21 cellular contexts compared by ENCODE assay signal in the genomic region with DNA sequence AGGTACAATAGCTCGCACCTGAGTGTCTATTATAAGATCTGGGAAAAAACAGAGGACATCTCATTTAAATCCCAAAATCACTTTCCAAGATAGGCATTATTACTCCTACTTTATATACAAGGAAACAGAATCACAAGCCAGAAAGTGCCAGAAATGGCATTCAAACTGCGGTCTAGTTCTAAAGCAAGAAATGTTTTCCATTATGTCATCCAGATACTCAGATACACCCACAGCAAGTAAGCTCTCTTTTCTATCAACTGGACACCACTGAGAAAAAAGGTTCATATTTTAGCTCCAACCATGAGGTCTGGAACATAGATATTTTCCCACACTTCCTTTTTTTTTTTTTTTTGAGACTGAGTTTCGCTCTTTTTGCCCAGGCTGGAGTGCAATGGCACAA. TPM values are rescaled to one million over a fixed set of nuclear protein-coding genes. Genes with fewer than 3 reads are reported as not detected.
DNase-seq lines count a peak whose midpoint lies in the region; ATAC-seq, FAIRE-seq and TF ChIP-seq lines count a peak whose summit lies in the region.
"Had no signal": no experiment of that assay in that cellular context is flagged by ENCODE, and none has a peak within 500 bp of the region (broad histone marks: within the 10 kb centered on the region; RNA-seq: fewer than 3 reads in every experiment).

No MANE protein-coding gene starts in this region.

- TSS peak; percentile 7 for BruUV-seq in Caco-2 (replicated peaks; lab: Mats Ljungman, UMichigan)

- no peaks in the 10 kb centered on the region for H3K4me1 Mint-ChIP-seq in Caco-2 (ENCODE audit: low read depth, unreplicated experiment)
- peaks cover 27% of the 10 kb centered on the region for H3K4me1 Mint-ChIP-seq in activated T-helper 17 cell treated with anti-CD3 and anti-CD28 coated beads, Interleukin-2, amount 50 U/mL, for 72 hours
- H3K4me1 Mint-ChIP-seq in activated CD4-positive, alpha-beta memory T cell treated with anti-CD3 and anti-CD28 coated beads for 36 hours (ENCODE audit: low read depth) = peaks cover 46% of the 10 kb centered on the region
- H3K4me1 Mint-ChIP-seq: GM23338 had no signal

- ATAC-seq in GM19372 (IDR thresholded peaks at IDR 0.05; ENCODE audit: low read depth, unreplicated experiment) = peak; percentile 50
- ATAC-seq in activated T-helper 17 cell treated with anti-CD3 and anti-CD28 coated beads, Interleukin-2, amount 50 U/mL, for 72 hours (replicated peaks) = peak; percentile 40
- ATAC-seq: GM23338 had no signal

- TF ChIP-seq CTCF in Caco-2 (IDR thresholded peaks at IDR 0.05; ENCODE audit: insufficient read depth in 1 of 2, low read depth in 1 of 2, low read length in 1 of 2, severe bottlenecking in 1 of 2, unreplicated experiment in 1 of 2) (no peak), fibroblast of pulmonary artery (IDR thresholded peaks at IDR 0.05; ENCODE audit: low read length, missing control alignments) (no peak)

- H3K4me1 ChIP-seq in Caco-2 = no peaks in the 10 kb centered on the region
- H3K4me1 ChIP-seq: BE2C had no signal

- H3K4me3 ChIP-seq in Caco-2 (ENCODE audit: low read depth, low read length) (no peak overlapping the region), fibroblast of pulmonary artery (replicated peaks; ENCODE audit: low read depth, low read length) (no peak overlapping the region)
- H3K4me3 ChIP-seq: GM23338, right lobe of liver, testis had no signal

- CTCF ChIA-PET in Caco-2 (lab: Charles Lee) = no interaction called here
- CTCF ChIA-PET in activated CD4-positive, alpha-beta memory T cell treated with anti-CD3 and anti-CD28 coated beads for 36 hours (lab: Charles Lee) = interaction anchor here (0.8 kb wide), 1 partner anchor 41 kb away, joined by 3 read pairs; no protein-coding TSS in a partner anchor

- FAIRE-seq in RCC 7860 (lab: Jason Lieb, UNC) = no peak
- FAIRE-seq: islet of Langerhans had no signal

- intact Hi-C loops in Caco-2 (cut with micrococcal nuclease; ENCODE audit: unreplicated experiment) = no loop called here
- intact Hi-C loops in activated CD4-positive, alpha-beta memory T cell treated with anti-CD3 and anti-CD28 coated beads for 36 hours (cut with micrococcal nuclease) = no loop called here

- no peak overlapping the region for H3K27ac Mint-ChIP-seq in Caco-2 (ENCODE audit: unreplicated experiment)
- peak overlapping the region; percentile 48 for H3K27ac Mint-ChIP-seq in activated T-helper 17 cell treated with anti-CD3 and anti-CD28 coated beads, Interleukin-2, amount 50 U/mL, for 72 hours
- H3K27ac Mint-ChIP-seq in activated CD4-positive, alpha-beta memory T cell treated with anti-CD3 and anti-CD28 coated beads for 36 hours = no peak overlapping the region
- H3K27ac Mint-ChIP-seq: GM23338, memory B cell had no signal

- no peaks in the 10 kb centered on the region for H3K36me3 ChIP-seq in Caco-2 (ENCODE audit: control insufficient read depth, insufficient read depth, low read length)
- H3K36me3 ChIP-seq: neutrophil, right lobe of liver had no signal

- DNase-seq in Caco-2 (no peak), fibroblast of pulmonary artery (ENCODE audit: low read depth) (peak; percentile 46), NCI-H1105 treated with DMSO at 0.1 percent for 48 hours (lab: John Stamatoyannopoulos, UW) (no peak), RKO (ENCODE audit: low spot score) (no peak), RCC 7860 (ENCODE audit: low spot score) (no peak)
- DNase-seq in activated CD4-positive, alpha-beta memory T cell treated with anti-CD3 and anti-CD28 coated beads for 36 hours = no peak
- DNase-seq: activated CD8-positive, alpha-beta memory T cell treated with anti-CD3 and anti-CD28 coated beads, Interleukin-2, amount 50 U/mL, for 4 hours; BE2C; glutamatergic neuron; NCI-H187; NCI-H446 treated with DMSO at 0.1 percent for 48 hours; right lobe of liver; SK-N-SH; stimulated activated CD4-positive, alpha-beta T cell treated with anti-CD3 and anti-CD28 coated beads, Interleukin-2, amount 100 ng/mL, for 24 hours; testis had no signal

- H3K9me3 Mint-ChIP-seq in Caco-2 (ENCODE audit: unreplicated experiment) = no peaks in the 10 kb centered on the region
- H3K9me3 Mint-ChIP-seq in activated T-helper 17 cell treated with anti-CD3 and anti-CD28 coated beads, Interleukin-2, amount 50 U/mL, for 72 hours = no peaks in the 10 kb centered on the region
- no peaks in the 10 kb centered on the region for H3K9me3 Mint-ChIP-seq in activated CD4-positive, alpha-beta memory T cell treated with anti-CD3 and anti-CD28 coated beads for 36 hours
- H3K9me3 Mint-ChIP-seq: GM23338, memory B cell had no signal

- H3K27me3 Mint-ChIP-seq in Caco-2 (ENCODE audit: insufficient read depth, unreplicated experiment) = no peaks in the 10 kb centered on the region
- H3K27me3 Mint-ChIP-seq in activated T-helper 17 cell treated with anti-CD3 and anti-CD28 coated beads, Interleukin-2, amount 50 U/mL, for 72 hours = no peaks in the 10 kb centered on the region
- no peaks in the 10 kb centered on the region for H3K27me3 Mint-ChIP-seq in activated CD4-positive, alpha-beta memory T cell treated with anti-CD3 and anti-CD28 coated beads for 36 hours
- H3K27me3 Mint-ChIP-seq: memory B cell had no signal

- POLR2A ChIA-PET in Caco-2 (lab: Charles Lee) = no interaction called here
- POLR2A ChIA-PET in activated CD4-positive, alpha-beta memory T cell treated with anti-CD3 and anti-CD28 coated beads for 36 hours (lab: Charles Lee) = no interaction called here

- no peaks in the 10 kb centered on the region for H3K27me3 ChIP-seq in Caco-2 (replicated peaks; ENCODE audit: control insufficient read depth, insufficient read depth, low read length)
- H3K27me3 ChIP-seq: BE2C, neutrophil, right lobe of liver, testis had no signal

- peaks cover 10% of the 10 kb centered on the region for H3K36me3 Mint-ChIP-seq in Caco-2 (ENCODE audit: insufficient read depth, unreplicated experiment)
- H3K36me3 Mint-ChIP-seq in activated T-helper 17 cell treated with anti-CD3 and anti-CD28 coated beads, Interleukin-2, amount 50 U/mL, for 72 hours (ENCODE audit: low read depth) = peaks cover 55% of the 10 kb centered on the region
- H3K36me3 Mint-ChIP-seq in activated CD4-positive, alpha-beta memory T cell treated with anti-CD3 and anti-CD28 coated beads for 36 hours = peaks cover 22% of the 10 kb centered on the region

- no peaks in the 10 kb centered on the region for H3K9me3 ChIP-seq in Caco-2
- H3K9me3 ChIP-seq: BE2C, neutrophil, right lobe of liver, SK-N-SH, testis had no signal

- H3K4me3 Mint-ChIP-seq in Caco-2 (ENCODE audit: unreplicated experiment) = no peak overlapping the region
- peak overlapping the region; percentile 40 for H3K4me3 Mint-ChIP-seq in activated T-helper 17 cell treated with anti-CD3 and anti-CD28 coated beads, Interleukin-2, amount 50 U/mL, for 72 hours
- H3K4me3 Mint-ChIP-seq in activated CD4-positive, alpha-beta memory T cell treated with anti-CD3 and anti-CD28 coated beads for 36 hours = no peak overlapping the region
- H3K4me3 Mint-ChIP-seq: GM23338, memory B cell had no signal

RNA-seq across cellular contexts. Expression of gene SLC33A1, which starts 8.1 kb away (rescaled TPM):
- total RNA-seq in Caco-2 (2022) = 19.6 TPM in 2 replicates
- 10 to 100 TPM; 21.5 to 23.2 TPM for total RNA-seq in activated T-helper 17 cell treated with anti-CD3 and anti-CD28 coated beads, Interleukin-2, amount 50 U/mL, for 72 hours
- 10 to 100 TPM; 20.5 to 23.6 TPM for total RNA-seq in activated CD4-positive, alpha-beta memory T cell treated with anti-CD3 and anti-CD28 coated beads for 36 hours

RNA-seq across cellular contexts. Expression of gene GMPS, which starts 24.3 kb away (rescaled TPM):
- 90.7 and 102 TPM in 2 replicates for total RNA-seq in Caco-2 (2022)
- total RNA-seq in activated T-helper 17 cell treated with anti-CD3 and anti-CD28 coated beads, Interleukin-2, amount 50 U/mL, for 72 hours = 100 to 1,000 TPM in 1 of 2 donors, 10 to 100 TPM in 1; 83.5 to 113 TPM
- total RNA-seq in activated CD4-positive, alpha-beta memory T cell treated with anti-CD3 and anti-CD28 coated beads for 36 hours = 100 to 1,000 TPM; 143 to 152 TPM

RNA-seq across cellular contexts. Expression of gene C3orf33, which starts 40.0 kb away (rescaled TPM):
- total RNA-seq in Caco-2 (2022) = 4.2 and 5.4 TPM in 2 replicates
- total RNA-seq in activated T-helper 17 cell treated with anti-CD3 and anti-CD28 coated beads, Interleukin-2, amount 50 U/mL, for 72 hours = 1 to 10 TPM in 1 of 2 donors, under 1 TPM in 1; 0.98 to 1.8 TPM
- total RNA-seq in activated CD4-positive, alpha-beta memory T cell treated with anti-CD3 and anti-CD28 coated beads for 36 hours = 1 to 10 TPM; 1.6 to 2.5 TPM
